ENCODE assay signal across 12 cellular contexts in genomic region chr4:123361195-123361861, GRCh38. TPM values are rescaled to one million over a fixed set of nuclear protein-coding genes. Genes with fewer than 3 reads are reported as not detected.
DNase-seq lines count a peak whose midpoint lies in the region; ATAC-seq, FAIRE-seq and TF ChIP-seq lines count a peak whose summit lies in the region.
"Had no signal": no experiment of that assay in that cellular context is flagged by ENCODE, and none has a peak within 500 bp of the region (broad histone marks: within the 10 kb centered on the region; RNA-seq: fewer than 3 reads in every experiment).

No MANE protein-coding gene starts in this region.

- H4K20me1 ChIP-seq in HepG2 (ENCODE audit: insufficient read depth, low read length): no peaks in the 10 kb centered on the region

- peak; percentile 9 to 58 (median 32) for ATAC-seq in right lobe of liver
- ATAC-seq in HepG2: no peak
- no peak for ATAC-seq in HG02642 (IDR thresholded peaks at IDR 0.05; ENCODE audit: poor library complexity, unreplicated experiment)
- ATAC-seq in HG03039 (IDR thresholded peaks at IDR 0.05; ENCODE audit: unreplicated experiment): no peak
- ATAC-seq in HG02973 (IDR thresholded peaks at IDR 0.05; ENCODE audit: unreplicated experiment): no peak

- no peak for TF ChIP-seq CTCF in right lobe of liver (IDR thresholded peaks at IDR 0.05)
- no peak for TF ChIP-seq CTCF in HepG2 (CRISPR knock-in tag; IDR thresholded peaks at IDR 0.05)
- no peak for TF ChIP-seq CTCF in choroid plexus epithelial cell (conservative IDR thresholded peaks at IDR 0.05; ENCODE audit: low read depth, low read length)

- H3K27ac ChIP-seq in right lobe of liver: peak overlapping the region in 2 of 3 donors; percentile 11 to 17
- no peak overlapping the region for H3K27ac ChIP-seq in HepG2 (ENCODE audit: extremely low read length, insufficient read depth, low read length)

- TF ChIP-seq EP300 in HepG2 (IDR thresholded peaks at IDR 0.05; ENCODE audit: low read depth in 2 of 2, low read length in 2 of 2): no peak
- TF ChIP-seq EP300 in HepG2 (CRISPR knock-in tag; IDR thresholded peaks at IDR 0.05; ENCODE audit: borderline replicate concordance): no peak

- no peak for FAIRE-seq in HepG2 (lab: Jason Lieb, UNC)

- H3K4me3 ChIP-seq in right lobe of liver: no peak overlapping the region
- no peak overlapping the region for H3K4me3 ChIP-seq in HepG2 (replicated peaks in 1 of 3; ENCODE audit: insufficient read depth in 1 of 3, low read depth in 2 of 3, low read length in 3 of 3)
- H3K4me3 ChIP-seq in choroid plexus epithelial cell (ENCODE audit: low read depth, low read length): no peak overlapping the region

- no peaks in the 10 kb centered on the region for H3K27me3 ChIP-seq in right lobe of liver
- H3K27me3 ChIP-seq in HepG2 (ENCODE audit: control insufficient read depth in 1 of 2, insufficient read depth in 2 of 2, low read length in 2 of 2): no peaks in the 10 kb centered on the region

- H3K9me3 ChIP-seq in right lobe of liver: no peaks in the 10 kb centered on the region
- H3K9me3 ChIP-seq in HepG2 (ENCODE audit: low read length): no peaks in the 10 kb centered on the region

- WGBS in right lobe of liver (ENCODE audit: insufficient coverage, low coverage, low lambda C conversion rate, missing lambda C conversion rate): 93% methylated on average over 2 of the region's 2 CpGs
- 100% methylated on average over 1 of the region's 2 CpGs for WGBS in HepG2 (ENCODE audit: low lambda C conversion rate)

- TF ChIP-seq RAD21 in HepG2 (CRISPR knock-in tag; IDR thresholded peaks at IDR 0.05): no peak

- no peak overlapping the region for H2AFZ ChIP-seq in HepG2 (ENCODE audit: low read length)

- in situ Hi-C loops in HepG2 (cut with HindIII; ENCODE audit: extremely low pct_ligation_motif_present, low pct_unique_long_range_greater_than_20kb): no loop called here

- H3K4me2 ChIP-seq in HepG2 (ENCODE audit: low read depth, low read length): no peak overlapping the region

- no peak for TF ChIP-seq POLR2A in right lobe of liver (IDR thresholded peaks at IDR 0.05)
- TF ChIP-seq POLR2A in HepG2 (IDR thresholded peaks at IDR 0.05; ENCODE audit: insufficient read depth in 1 of 2, low read depth in 2 of 2, low read length in 2 of 2): no peak

- CTCF ChIA-PET in HepG2 (lab: Yijun Ruan, JAX; ENCODE audit: low intra/inter-chr PET ratio, low total read pairs): no interaction called here

- H3K4me1 ChIP-seq in right lobe of liver (no peaks in the 10 kb centered on the region), HepG2 (ENCODE audit: insufficient read depth, low read length) (peaks cover 16% of the 10 kb centered on the region)

- intact Hi-C loops in right lobe of liver (cut with DNase I): no loop called here
- intact Hi-C loops in HepG2 (cut with micrococcal nuclease; ENCODE audit: unreplicated experiment): no loop called here

- DNase-seq in right lobe of liver: peak in 1 of 3 donors; percentile 23
- no peak for DNase-seq in HepG2 (ENCODE audit: low spot score)
- DNase-seq in choroid plexus epithelial cell (ENCODE audit: low read depth): peak; percentile 90
- peak; percentile 46 for DNase-seq in kidney tubule cell (ENCODE audit: low spot score)
- no peak for DNase-seq in RPMI8226
- DNase-seq: activated CD4-positive, alpha-beta memory T cell treated with anti-CD3 and anti-CD28 coated beads, Interleukin-2, amount 10 ng/mL, durations not matched to agents 7 days and 5 days; CD4-positive, CD25-positive, alpha-beta regulatory T cell; NCI-H526 treated with DMSO at 0.1 percent for 48 hours; nephron progenitor cell had no signal

- H3K36me3 ChIP-seq in right lobe of liver: no peaks in the 10 kb centered on the region
- H3K36me3 ChIP-seq in HepG2 (replicated peaks in 1 of 2; ENCODE audit: control insufficient read depth in 1 of 2, insufficient read depth in 2 of 2, low read length in 2 of 2): no peaks in the 10 kb centered on the region

- POLR2A ChIA-PET in HepG2 (lab: Yijun Ruan, JAX): no interaction called here

- no peaks in the 10 kb centered on the region for H3K79me2 ChIP-seq in HepG2 (ENCODE audit: insufficient read depth, low read length)

- no peak overlapping the region for H3K9ac ChIP-seq in HepG2 (ENCODE audit: insufficient read depth, low read depth, low read length)

- no TSS peak for BruUV-seq in HepG2 (replicated peaks; lab: Mats Ljungman, UMichigan)

TF ChIP-seq in HepG2, 621 proteins besides CTCF, POLR2A, EP300 and RAD21 (continues in another document):
- TF ChIP-seq HNRNPL (IDR thresholded peaks at IDR 0.05; ENCODE audit: low read depth, low read length) (no peak), ZNF83 (CRISPR knock-in tag; IDR thresholded peaks at IDR 0.05; ENCODE audit: borderline replicate concordance) (no peak), ZNF281 (CRISPR knock-in tag; IDR thresholded peaks at IDR 0.05; ENCODE audit: borderline replicate concordance) (no peak), JUND (CRISPR knock-in tag; IDR thresholded peaks at IDR 0.05) (no peak), GATA4 (IDR thresholded peaks at IDR 0.05; ENCODE audit: borderline replicate concordance, low read depth) (no peak), BORCS8-MEF2B (CRISPR knock-in tag; IDR thresholded peaks at IDR 0.05) (no peak), SUZ12 (IDR thresholded peaks at IDR 0.05; ENCODE audit: low read depth, low read length) (no peak), ATF5 (CRISPR knock-in tag; IDR thresholded peaks at IDR 0.05; ENCODE audit: low read depth) (no peak), FOXJ3 (CRISPR knock-in tag; IDR thresholded peaks at IDR 0.05; ENCODE audit: borderline replicate concordance) (no peak), CBX5 (CRISPR knock-in tag; IDR thresholded peaks at IDR 0.05; ENCODE audit: borderline replicate concordance) (no peak), ZNF33A (CRISPR knock-in tag; IDR thresholded peaks at IDR 0.05; ENCODE audit: borderline replicate concordance) (no peak), ZNF792 (CRISPR knock-in tag; IDR thresholded peaks at IDR 0.05) (no peak), RFXANK (CRISPR knock-in tag; IDR thresholded peaks at IDR 0.05) (no peak)

RNA-seq across cellular contexts. Expression of gene SPRY1, which starts 35.3 kb away (rescaled TPM):
- total RNA-seq in right lobe of liver (10 to 100 TPM in 5 of 6 experiments, 1 to 10 TPM in 1; 9.3 to 16.1 (median 14.3) TPM), HepG2 (2016; rRNA removed; fragmentation: Illumina TruSeq; extraction: Trizol) (22.5 and 24.7 TPM in 2 replicates)
- 4.3 and 5.4 TPM in 2 replicates for total RNA-seq in HepG2 (2016; cell fraction: cytosol; rRNA removed; fragmentation: Illumina TruSeq; extraction: Trizol; ENCODE audit: low read depth)
- total RNA-seq in HepG2 (2016; cell fraction: insoluble cytoplasmic fraction; rRNA removed; fragmentation: Illumina TruSeq; extraction: Trizol): 21.4 and 23.6 TPM in 2 replicates
- total RNA-seq in HepG2 (2016; cell fraction: membrane; rRNA removed; fragmentation: Illumina TruSeq; extraction: Trizol): 14.5 and 17.5 TPM in 2 replicates
- total RNA-seq in HepG2 (2016; cell fraction: nucleus; rRNA removed; fragmentation: Illumina TruSeq; extraction: Trizol): 31.3 and 35.8 TPM in 2 replicates
- 33.4 and 35.4 TPM in 2 replicates for polyA plus RNA-seq in HepG2 (2011; rRNA removed)
- polyA plus RNA-seq in HepG2 (2011; cell fraction: cytosol; rRNA removed): 19.4 and 28.2 TPM in 2 replicates
- 51.7 and 53.2 TPM in 2 replicates for polyA plus RNA-seq in HepG2 (2011; cell fraction: nucleus; rRNA removed)
- polyA plus RNA-seq in HepG2 (2012): 31.5 and 33.4 TPM in 2 replicates
- polyA plus RNA-seq in HepG2 (2016; cell fraction: cytosol; fragmentation: Illumina TruSeq; extraction: Trizol; ENCODE audit: low read depth): 1.8 and 1.9 TPM in 2 replicates
- polyA plus RNA-seq in HepG2 (2016; cell fraction: insoluble cytoplasmic fraction; fragmentation: Illumina TruSeq; extraction: Trizol; ENCODE audit: low read depth): 22.0 and 23.2 TPM in 2 replicates
- 7.4 and 7.5 TPM in 2 replicates for polyA plus RNA-seq in HepG2 (2016; cell fraction: membrane; fragmentation: Illumina TruSeq; extraction: Trizol; ENCODE audit: low read depth)
- 70.5 and 74.3 TPM in 2 replicates for polyA plus RNA-seq in HepG2 (2016; cell fraction: nucleus; fragmentation: Illumina TruSeq; extraction: Trizol; ENCODE audit: insufficient read depth, low read depth)
- 0.26 and 48.0 TPM in 2 replicates for polyA minus RNA-seq in HepG2 (2011; rRNA and poly(A)+ RNA removed; ENCODE audit: low replicate concordance)
- polyA minus RNA-seq in HepG2 (2011; cell fraction: cytosol; rRNA and poly(A)+ RNA removed): 37.3 and 43.9 TPM in 2 replicates
- 61.7 and 66.8 TPM in 2 replicates for polyA minus RNA-seq in HepG2 (2011; cell fraction: nucleus; rRNA and poly(A)+ RNA removed)

Comparison
In these comparisons a context has a peak if more than half of its experiments do, and no peak if none do; other contexts are left out.
1. ATAC-seq: peak in right lobe of liver (4 of 4); none in HepG2 (single experiment), HG02642 (single experiment), HG03039 (single experiment) and HG02973 (single experiment).
2. DNase-seq: peak in choroid plexus epithelial cell (single experiment) and kidney tubule cell (single experiment); none in HepG2 (single experiment) and RPMI8226 (single experiment).